In genomic region chr12:49332891-49333371, GRCh38 we compare ENCODE assay signal across 12 cellular contexts. TPM values are rescaled to one million over a fixed set of nuclear protein-coding genes. Genes with fewer than 3 reads are reported as not detected.
DNase-seq lines count a peak whose midpoint lies in the region; ATAC-seq, FAIRE-seq and TF ChIP-seq lines count a peak whose summit lies in the region.
"Had no signal": no experiment of that assay in that cellular context is flagged by ENCODE, and none has a peak within 500 bp of the region (broad histone marks: within the 10 kb centered on the region; RNA-seq: fewer than 3 reads in every experiment).

No MANE protein-coding gene starts in this region.

- no peak overlapping the region for H3K27ac Mint-ChIP-seq in natural killer cell

- H4K5ac ChIP-seq in H1 (ENCODE audit: insufficient read length, low read depth, low read length): no peak overlapping the region

- H3K9ac ChIP-seq in HUES48 (ENCODE audit: low read depth, low read length) (no peak overlapping the region), H1 (replicated peaks in 1 of 4; ENCODE audit: extremely low read depth in 1 of 4, low read depth in 3 of 4, low read length in 3 of 4) (no peak overlapping the region)

- no peaks in the 10 kb centered on the region for H3K36me3 Mint-ChIP-seq in natural killer cell

- no peak overlapping the region for H2AK5ac ChIP-seq in H1 (ENCODE audit: low read depth, low read length)

- H3K36me3 ChIP-seq in HUES48 (ENCODE audit: control insufficient read depth, insufficient read depth, low read length) (peaks cover 29% of the 10 kb centered on the region), H1 (ENCODE audit: control insufficient read depth in 2 of 4, insufficient read depth in 4 of 4, low read length in 3 of 4) (peaks cover 5 to 24% (median 13%) of the 10 kb centered on the region in 4 experiments; a peak in 7 of 8 replicates)

- H4K8ac ChIP-seq in H1 (ENCODE audit: extremely low read depth, insufficient read depth, low read length): no peak overlapping the region

- intact Hi-C loops in natural killer cell (cut with micrococcal nuclease): no loop called here

- H3K23ac ChIP-seq in H1 (ENCODE audit: insufficient read length): no peak overlapping the region

- no peak overlapping the region for H3K14ac ChIP-seq in H1 (ENCODE audit: insufficient read length)

- H2BK12ac ChIP-seq in H1 (ENCODE audit: low read depth, low read length): no peak overlapping the region

- peaks cover 45 to 46% of the 10 kb centered on the region in 2 donors for H3K27me3 Mint-ChIP-seq in natural killer cell (ENCODE audit: low read depth in 2 of 2)

- H2BK15ac ChIP-seq in H1 (ENCODE audit: low read length): no peak overlapping the region

- H3K4me1 Mint-ChIP-seq in natural killer cell: peaks cover 10 to 30% of the 10 kb centered on the region in 2 donors

- H3K4me3 Mint-ChIP-seq in natural killer cell: peak overlapping the region; percentile 53

- H3K4me2 ChIP-seq in H1 (ENCODE audit: insufficient read depth in 1 of 2, low read depth in 2 of 2, low read length in 2 of 2): peak overlapping the region; percentile 62 to 85

- no peak overlapping the region for H3K27ac ChIP-seq in HUES48 (ENCODE audit: low read depth, low read length)
- H3K27ac ChIP-seq in H1 (ENCODE audit: low read depth, low read length): no peak overlapping the region
- H3K27ac ChIP-seq: WERI-Rb-1 had no signal

- no peak for TF ChIP-seq CTCF in AG10803 (conservative IDR thresholded peaks at IDR 0.05; ENCODE audit: low read length)
- TF ChIP-seq CTCF in H1 (IDR thresholded peaks at IDR 0.05; ENCODE audit: control extremely low read depth in 1 of 3, insufficient read depth in 1 of 3, low read depth in 1 of 3, low read length in 3 of 3): no peak
- TF ChIP-seq CTCF in natural killer cell (IDR thresholded peaks at IDR 0.05): no peak

- H2BK120ac ChIP-seq in H1 (replicated peaks; ENCODE audit: low read depth, low read length): no peak overlapping the region

- no peak for ATAC-seq in natural killer cell
- no peak for ATAC-seq in GM21737 (IDR thresholded peaks at IDR 0.05; ENCODE audit: unreplicated experiment)

- no peak overlapping the region; the same call in 1 of the 2 replicates for H3K18ac ChIP-seq in H1 (ENCODE audit: extremely low read depth, low read length)

- no peak overlapping the region for H3K4ac ChIP-seq in H1 (replicated peaks; ENCODE audit: insufficient read length, low read depth, low read length)

- H4K20me1 ChIP-seq in H1 (replicated peaks in 1 of 2; ENCODE audit: control insufficient read depth in 1 of 2, insufficient read depth in 2 of 2, low read length in 2 of 2): peaks cover 8 to 9% of the 10 kb centered on the region in 2 experiments

- no peak overlapping the region for H2BK20ac ChIP-seq in H1 (ENCODE audit: low read length)

- POLR2A ChIA-PET in H1 (lab: Charles Lee; ENCODE audit: partially characterized antibody): interaction anchor here (1.1 to 6.2 kb wide), 8 partner anchors 10 to 224 kb away, joined by 3 to 37 read pairs (median 6); partner anchors contain the start of gene TROAP

- no peak for FAIRE-seq in H1 (lab: Jason Lieb, UNC)
- FAIRE-seq: RCC 7860 had no signal

- no peak overlapping the region for H4K91ac ChIP-seq in H1 (replicated peaks; ENCODE audit: insufficient read length, low read length)

- H3K9me3 ChIP-seq in HUES48 (ENCODE audit: control insufficient read depth, insufficient read depth, low read length) (no peaks in the 10 kb centered on the region), H1 (ENCODE audit: insufficient read depth in 2 of 2, low read depth in 1 of 2, low read length in 1 of 2) (peaks cover 0 to 6% of the 10 kb centered on the region in 2 experiments; a peak in 1 of 4 replicates)

- no peaks in the 10 kb centered on the region for H3K9me3 Mint-ChIP-seq in natural killer cell

- TF ChIP-seq EP300 in H1 (IDR thresholded peaks at IDR 0.05; ENCODE audit: borderline replicate concordance in 1 of 2, low read depth in 2 of 2, low read length in 2 of 2): no peak

- WGBS in H1 (ENCODE audit: extremely low coverage in 1 of 2, insufficient coverage in 1 of 2, insufficient read length in 1 of 2, insufficient replicate concordance in 2 of 2, low coverage in 1 of 2, low lambda C conversion rate in 2 of 2, missing lambda C conversion rate in 1 of 2), 2 experiments: 56% methylated on average over 23 of the region's 40 CpGs; no CpG with 5 or more reads in 1 of the 2 experiments

- no peak overlapping the region for H3K56ac ChIP-seq in H1 (replicated peaks; ENCODE audit: insufficient read length, low read depth, low read length)

- H3K4me3 ChIP-seq in AG10803 (ENCODE audit: low read length) (peak overlapping the region; percentile 15; the same call in 1 of the 2 replicates), HUES48 (ENCODE audit: low read depth, low read length) (peak overlapping the region; percentile 57), H1 (ENCODE audit: extremely low read depth in 1 of 4, insufficient read depth in 2 of 4, low read depth in 3 of 4, low read length in 4 of 4) (peak overlapping the region; percentile 9 to 51 (median 22); a peak in 4 of 8 replicates)

- DNase-seq in AG10803 (ENCODE audit: low read depth): no peak
- DNase-seq in H1 (ENCODE audit: low read depth in 1 of 2, low spot score in 2 of 2): no peak
- no peak for DNase-seq in natural killer cell
- DNase-seq in COLO829 (ENCODE audit: low spot score): no peak
- DNase-seq in DMS 273 treated with DMSO at 0.1 percent for 48 hours (lab: John Stamatoyannopoulos, UW): no peak
- no peak for DNase-seq in occipital lobe (lab: John Stamatoyannopoulos, UW)
- DNase-seq: NCI-H1930, WERI-Rb-1 had no signal

- H2BK5ac ChIP-seq in H1 (ENCODE audit: low read depth, low read length): no peak overlapping the region

- peaks cover 7% of the 10 kb centered on the region; the same call in 1 of the 2 replicates for H3K23me2 ChIP-seq in H1 (ENCODE audit: low read depth, low read length)

- H3K4me1 ChIP-seq in HUES48 (ENCODE audit: control insufficient read depth, insufficient read depth, low read length) (peaks cover 12% of the 10 kb centered on the region), H1 (replicated peaks in 1 of 4; ENCODE audit: control insufficient read depth in 3 of 4, insufficient read depth in 4 of 4, low read length in 3 of 4) (peaks cover 0 to 9% (median 4%) of the 10 kb centered on the region in 4 experiments; a peak in 6 of 7 replicates)

- TF ChIP-seq RAD21 in H1 (IDR thresholded peaks at IDR 0.05 in 1 of 2, conservative IDR thresholded peaks at IDR 0.05 in 1 of 2; ENCODE audit: low read depth in 2 of 2, low read length in 2 of 2): no peak

- CTCF ChIA-PET in H1 (lab: Charles Lee; ENCODE audit: partially characterized antibody): interaction anchor here (0.6 to 12.7 kb wide), 12 partner anchors 10 to 247 kb away, joined by 3 to 276 read pairs (median 18); partner anchors contain the start of genes DNAJC22, PRPH and TROAP

- no peak overlapping the region for H2AFZ ChIP-seq in H1 (ENCODE audit: low read length)

- no peak for TF ChIP-seq POLR2A in H1 (IDR thresholded peaks at IDR 0.05; ENCODE audit: control extremely low read depth in 1 of 2, low read depth in 2 of 2, low read length in 2 of 2)

- no peaks in the 10 kb centered on the region for H3K79me1 ChIP-seq in H1 (ENCODE audit: low read depth, low read length)

- H3K27me3 ChIP-seq in HUES48 (ENCODE audit: control insufficient read depth, insufficient read depth, low read length) (peaks cover 63% of the 10 kb centered on the region), H1 (replicated peaks in 1 of 4; ENCODE audit: control insufficient read depth in 3 of 4, extremely low read depth in 1 of 4, insufficient read depth in 3 of 4, low read length in 3 of 4) (peaks cover 44 to 63% (median 55%) of the 10 kb centered on the region in 4 experiments)

- H3K79me2 ChIP-seq in H1 (ENCODE audit: control insufficient read depth in 1 of 2, insufficient read depth in 2 of 2, low read length in 2 of 2): no peaks in the 10 kb centered on the region

RNA-seq across cellular contexts. Expression of gene C1QL4, which starts 4.1 kb away (rescaled TPM):
- 0.28 and 0.59 TPM in 2 replicates for total RNA-seq in H1 (2021; fragmentation: NEBNext Ultra II Directional; extraction: Animal tissue kit (Norgen Biotek cat#: 25700))
- polyA plus RNA-seq in H1 (2011; rRNA removed): 0.63 and 0.77 TPM in 2 replicates
- polyA plus RNA-seq in H1 (2011; cell fraction: cytosol; rRNA removed): 1.00 TPM
- 1.4 TPM for polyA plus RNA-seq in H1 (2011; cell fraction: nucleus; rRNA removed)
- polyA plus RNA-seq in H1 (2012, experiment 1 of 2): 0.54 to 0.74 TPM (median 0.65 TPM) in 4 replicates
- polyA plus RNA-seq in H1 (2012, experiment 2 of 2): 0.34 TPM
- polyA plus RNA-seq in H1 (2013, experiment 1 of 2): 0.30 TPM
- polyA plus RNA-seq in H1 (2013, experiment 2 of 2): 0.22 TPM
- not detected in 2 replicates for polyA minus RNA-seq in H1 (2011; rRNA and poly(A)+ RNA removed)
- polyA minus RNA-seq in H1 (2011; cell fraction: cytosol; rRNA and poly(A)+ RNA removed): not detected
- 0.70 TPM for polyA minus RNA-seq in H1 (2011; cell fraction: nucleus; rRNA and poly(A)+ RNA removed)
- total RNA-seq in natural killer cell (not detected), occipital lobe (0.16 TPM)
- total RNA-seq: urinary bladder had no signal
- polyA plus RNA-seq: urinary bladder had no signal

RNA-seq across cellular contexts. Expression of gene TROAP, which starts 9.9 kb away (rescaled TPM):
- total RNA-seq in H1 (2021; fragmentation: NEBNext Ultra II Directional; extraction: Animal tissue kit (Norgen Biotek cat#: 25700)): 52.0 and 54.0 TPM in 2 replicates
- polyA plus RNA-seq in H1 (2011; rRNA removed): 36.7 and 54.7 TPM in 2 replicates
- polyA plus RNA-seq in H1 (2011; cell fraction: cytosol; rRNA removed): 46.2 TPM
- polyA plus RNA-seq in H1 (2011; cell fraction: nucleus; rRNA removed): 206 TPM
- 52.5 to 76.4 TPM (median 67.7 TPM) in 4 replicates for polyA plus RNA-seq in H1 (2012, experiment 1 of 2)
- 60.0 TPM for polyA plus RNA-seq in H1 (2012, experiment 2 of 2)
- polyA plus RNA-seq in H1 (2013, experiment 1 of 2): 69.0 TPM
- polyA plus RNA-seq in H1 (2013, experiment 2 of 2): 61.6 TPM
- 32.9 and 39.5 TPM in 2 replicates for polyA minus RNA-seq in H1 (2011; rRNA and poly(A)+ RNA removed)
- 31.2 TPM for polyA minus RNA-seq in H1 (2011; cell fraction: cytosol; rRNA and poly(A)+ RNA removed)
- polyA minus RNA-seq in H1 (2011; cell fraction: nucleus; rRNA and poly(A)+ RNA removed): 58.6 TPM
- total RNA-seq in natural killer cell: 1 to 10 TPM in 2 of 3 donors, under 1 TPM in 1; 0.58 to 3.0 (median 2.2) TPM
- 1.2 TPM for total RNA-seq in occipital lobe

RNA-seq across cellular contexts. Expression of gene DNAJC22, which starts 13.8 kb away (rescaled TPM):
- total RNA-seq in H1 (2021; fragmentation: NEBNext Ultra II Directional; extraction: Animal tissue kit (Norgen Biotek cat#: 25700)): 0.13 and 0.39 TPM in 2 replicates
- polyA plus RNA-seq in H1 (2011; rRNA removed): 0.19 and 0.20 TPM in 2 replicates
- 0.19 TPM for polyA plus RNA-seq in H1 (2011; cell fraction: cytosol; rRNA removed)
- 0.39 TPM for polyA plus RNA-seq in H1 (2011; cell fraction: nucleus; rRNA removed)
- polyA plus RNA-seq in H1 (2012, experiment 1 of 2): 0.05 to 0.51 TPM (median 0.25 TPM) in 4 replicates
- not detected for polyA plus RNA-seq in H1 (2012, experiment 2 of 2)
- 0.24 TPM for polyA plus RNA-seq in H1 (2013, experiment 1 of 2)
- polyA plus RNA-seq in H1 (2013, experiment 2 of 2): 0.48 TPM
- 0.22 and 0.50 TPM in 2 replicates for polyA minus RNA-seq in H1 (2011; rRNA and poly(A)+ RNA removed)
- polyA minus RNA-seq in H1 (2011; cell fraction: cytosol; rRNA and poly(A)+ RNA removed): not detected
- polyA minus RNA-seq in H1 (2011; cell fraction: nucleus; rRNA and poly(A)+ RNA removed): 0.40 TPM
- total RNA-seq in natural killer cell: not detected
- total RNA-seq in occipital lobe: 0.78 TPM

RNA-seq across cellular contexts. Expression of gene SPATS2, which starts 34.3 kb away (rescaled TPM):
- total RNA-seq in H1 (2021; fragmentation: NEBNext Ultra II Directional; extraction: Animal tissue kit (Norgen Biotek cat#: 25700)): 21.3 and 24.5 TPM in 2 replicates
- 12.7 and 19.2 TPM in 2 replicates for polyA plus RNA-seq in H1 (2011; rRNA removed)
- 20.5 TPM for polyA plus RNA-seq in H1 (2011; cell fraction: cytosol; rRNA removed)
- polyA plus RNA-seq in H1 (2011; cell fraction: nucleus; rRNA removed): 19.1 TPM
- 17.1 to 25.9 TPM (median 19.6 TPM) in 4 replicates for polyA plus RNA-seq in H1 (2012, experiment 1 of 2)
- 4.6 TPM for polyA plus RNA-seq in H1 (2012, experiment 2 of 2)
- polyA plus RNA-seq in H1 (2013, experiment 1 of 2): 25.8 TPM
- polyA plus RNA-seq in H1 (2013, experiment 2 of 2): 29.1 TPM
- 35.2 and 47.9 TPM in 2 replicates for polyA minus RNA-seq in H1 (2011; rRNA and poly(A)+ RNA removed)
- polyA minus RNA-seq in H1 (2011; cell fraction: cytosol; rRNA and poly(A)+ RNA removed): 26.9 TPM
- 26.4 TPM for polyA minus RNA-seq in H1 (2011; cell fraction: nucleus; rRNA and poly(A)+ RNA removed)
- total RNA-seq in natural killer cell: 10 to 100 TPM; 14.6 to 18.4 (median 15.4) TPM
- total RNA-seq in occipital lobe: 58.2 TPM

RNA-seq across cellular contexts. Expression of gene PRPH, which starts 38.0 kb away (rescaled TPM):
- total RNA-seq in H1 (2021; fragmentation: NEBNext Ultra II Directional; extraction: Animal tissue kit (Norgen Biotek cat#: 25700)): 0.96 and 1.4 TPM in 2 replicates
- 0.79 and 1.1 TPM in 2 replicates for polyA plus RNA-seq in H1 (2011; rRNA removed)
- 0.81 TPM for polyA plus RNA-seq in H1 (2011; cell fraction: cytosol; rRNA removed)
- polyA plus RNA-seq in H1 (2011; cell fraction: nucleus; rRNA removed): 1.9 TPM
- polyA plus RNA-seq in H1 (2012, experiment 1 of 2): 0.51 to 1.3 TPM (median 0.68 TPM) in 4 replicates
- polyA plus RNA-seq in H1 (2012, experiment 2 of 2): 1.1 TPM
- 0.36 TPM for polyA plus RNA-seq in H1 (2013, experiment 1 of 2)
- polyA plus RNA-seq in H1 (2013, experiment 2 of 2): 0.37 TPM
- 0.17 and 1.8 TPM in 2 replicates for polyA minus RNA-seq in H1 (2011; rRNA and poly(A)+ RNA removed)
- not detected for polyA minus RNA-seq in H1 (2011; cell fraction: cytosol; rRNA and poly(A)+ RNA removed)
- polyA minus RNA-seq in H1 (2011; cell fraction: nucleus; rRNA and poly(A)+ RNA removed): not detected
- total RNA-seq in natural killer cell: not detected
- total RNA-seq in occipital lobe: not detected

Comparison
In these comparisons a context has a peak if more than half of its experiments do, and no peak if none do; other contexts are left out.
1. RNA of gene TROAP, which starts 9.9 kb away (total RNA-seq): 52.0 to 54.0 TPM in H1; 0.58 to 3.0 TPM in natural killer cell and 1.2 TPM in occipital lobe (single experiment); every median in the first group is over 10 times any median in the second.
2. Peak in every context shown above with its lines, with median percentiles within 50 percentile points of each other: H3K4me3 ChIP-seq.